Comparison of ENCODE assay signal across 25 cellular contexts in the genomic region with DNA sequence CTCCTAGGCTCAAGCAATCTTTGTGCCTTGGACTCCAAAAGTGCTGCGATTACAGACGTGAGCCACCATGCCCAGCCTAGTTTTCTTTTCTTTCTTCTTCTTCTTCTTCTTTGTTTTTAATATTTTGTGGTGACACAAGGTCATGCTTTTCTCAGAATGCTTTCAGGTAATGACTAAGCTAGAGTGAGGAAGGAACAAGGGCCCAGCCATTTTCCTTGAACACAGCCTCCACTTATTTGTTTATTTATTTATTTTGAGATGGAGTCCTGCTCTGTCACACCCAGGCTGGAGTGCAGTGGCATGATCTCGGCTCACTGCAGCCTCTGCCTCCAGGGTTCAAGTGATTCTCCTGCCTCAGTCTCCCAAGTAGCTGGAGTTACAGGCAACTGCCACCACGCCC.
"Had no signal": no experiment of that assay in that cellular context is flagged by ENCODE, and none has a peak within 500 bp of the region (broad histone marks: within the 10 kb centered on the region; RNA-seq: fewer than 3 reads in every experiment).

No MANE protein-coding gene starts in this region.

- H3K4me1 Mint-ChIP-seq: immature natural killer cell had no signal

- H3K9me3 ChIP-seq: colonic mucosa, pancreas, psoas muscle, right atrium auricular region, thoracic aorta had no signal

- H3K4me3 Mint-ChIP-seq: activated B cell treated with CpG ODN at 0.5 μM for 24 hours; activated naive CD4-positive, alpha-beta T cell treated with anti-CD3 and anti-CD28 coated beads for 36 hours; effector memory CD8-positive, alpha-beta T cell; immature natural killer cell; naive thymus-derived CD8-positive, alpha-beta T cell; type B pancreatic cell had no signal

- H3K4me1 ChIP-seq: colonic mucosa, pancreas, right atrium auricular region, spleen had no signal

- H3K36me3 Mint-ChIP-seq: immature natural killer cell; naive thymus-derived CD8-positive, alpha-beta T cell; type B pancreatic cell had no signal

- H3K27ac Mint-ChIP-seq: activated B cell treated with CpG ODN at 0.5 μM for 24 hours; activated naive CD4-positive, alpha-beta T cell treated with anti-CD3 and anti-CD28 coated beads for 36 hours; immature natural killer cell; type B pancreatic cell had no signal

- H3K27me3 Mint-ChIP-seq: activated B cell treated with CpG ODN at 0.5 μM for 24 hours; effector memory CD8-positive, alpha-beta T cell; naive thymus-derived CD8-positive, alpha-beta T cell had no signal

- H3K4me2 ChIP-seq: hepatocyte had no signal

- H3K9me3 Mint-ChIP-seq: activated B cell treated with CpG ODN at 0.5 μM for 24 hours; effector memory CD8-positive, alpha-beta T cell; immature natural killer cell had no signal

- ATAC-seq: effector memory CD8-positive, alpha-beta T cell; esophagus mucosa; left lobe of liver; naive thymus-derived CD8-positive, alpha-beta T cell; pancreas; psoas muscle; SK-N-SH treated with all-trans-retinoic acid at 6 μM for 48 hours had no signal

- H3K4me3 ChIP-seq: colonic mucosa, dorsolateral prefrontal cortex, hepatocyte, lung, pancreas, psoas muscle, right atrium auricular region, spleen, thoracic aorta had no signal

- H3K36me3 ChIP-seq: colonic mucosa, neutrophil, pancreas, right atrium auricular region, spleen, thoracic aorta had no signal

- H3K27me3 ChIP-seq: colonic mucosa, dorsolateral prefrontal cortex, hepatocyte, neutrophil, pancreas, right atrium auricular region, spleen had no signal

- H3K27ac ChIP-seq: colonic mucosa, dorsolateral prefrontal cortex, hepatocyte, neutrophil, pancreas, psoas muscle, right atrium auricular region, spleen, thoracic aorta had no signal

- DNase-seq: activated B cell treated with CpG ODN at 0.5 μM for 24 hours; activated CD4-positive, alpha-beta T cell treated with anti-CD3 and anti-CD28 coated beads, Interleukin-2, amount 50 U/mL, for 1 hour; activated naive CD4-positive, alpha-beta T cell treated with anti-CD3 and anti-CD28 coated beads for 36 hours; amygdala; colonic mucosa; dorsolateral prefrontal cortex; effector memory CD8-positive, alpha-beta T cell; glutamatergic neuron; immature natural killer cell; naive thymus-derived CD8-positive, alpha-beta T cell; pancreas; psoas muscle; spleen; stimulated activated CD4-positive, alpha-beta T cell treated with anti-CD3 and anti-CD28 coated beads, Interleukin-4, amount 100 ng/mL, for 1 hour; stimulated activated naive CD4-positive, alpha-beta T cell treated with Interleukin-2 at 50 U/mL for 16 hours; T-helper 9 cell had no signal

- H2AFZ ChIP-seq: hepatocyte had no signal

- H3K79me2 ChIP-seq: hepatocyte had no signal
